In the genomic region with DNA sequence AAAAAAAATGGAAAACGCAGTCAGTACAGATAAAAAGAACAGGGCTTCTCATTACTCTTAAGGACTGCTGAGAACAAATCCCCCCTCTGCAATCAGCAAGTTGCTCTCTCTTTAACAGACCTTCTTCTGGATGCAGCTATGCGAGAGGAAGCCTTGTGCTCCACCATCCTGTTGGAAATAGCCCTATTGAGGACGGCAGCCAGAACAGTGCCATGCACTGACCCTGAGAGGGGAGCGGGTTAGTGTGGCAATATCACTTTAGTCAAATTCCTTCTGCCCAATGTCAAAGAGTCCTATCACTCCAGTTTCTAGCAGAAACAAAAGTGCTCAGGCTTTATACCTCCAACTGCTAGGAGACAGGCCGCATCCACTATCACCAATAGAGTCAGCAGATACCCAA, we compare ENCODE assay signal across 1 cellular context.
TF ChIP-seq lines count a peak whose summit lies in the region.

No MANE protein-coding gene starts in this region.

TF ChIP-seq in IMR-90, 13 proteins besides CTCF, POLR2A, EP300 and RAD21:
- TF ChIP-seq RFX5 (IDR thresholded peaks at IDR 0.05; ENCODE audit: low read depth, low read length) (no peak), RCOR1 (IDR thresholded peaks at IDR 0.05; ENCODE audit: insufficient replicate concordance, low read length) (no peak), MAFK (IDR thresholded peaks at IDR 0.05; ENCODE audit: low read depth, low read length) (no peak), SMC3 (IDR thresholded peaks at IDR 0.05; ENCODE audit: low read depth, low read length) (no peak), BHLHE40 (IDR thresholded peaks at IDR 0.05; ENCODE audit: low read depth, low read length) (no peak), NFE2L2 (IDR thresholded peaks at IDR 0.05; ENCODE audit: low read depth, low read length) (no peak)
- TF ChIP-seq, protein P1, sequence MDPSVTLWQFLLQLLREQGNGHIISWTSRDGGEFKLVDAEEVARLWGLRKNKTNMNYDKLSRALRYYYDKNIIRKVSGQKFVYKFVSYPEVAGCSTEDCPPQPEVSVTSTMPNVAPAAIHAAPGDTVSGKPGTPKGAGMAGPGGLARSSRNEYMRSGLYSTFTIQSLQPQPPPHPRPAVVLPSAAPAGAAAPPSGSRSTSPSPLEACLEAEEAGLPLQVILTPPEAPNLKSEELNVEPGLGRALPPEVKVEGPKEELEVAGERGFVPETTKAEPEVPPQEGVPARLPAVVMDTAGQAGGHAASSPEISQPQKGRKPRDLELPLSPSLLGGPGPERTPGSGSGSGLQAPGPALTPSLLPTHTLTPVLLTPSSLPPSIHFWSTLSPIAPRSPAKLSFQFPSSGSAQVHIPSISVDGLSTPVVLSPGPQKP (IDR thresholded peaks at IDR 0.05; ENCODE audit: borderline replicate concordance, low read depth, low read length), result no peak
- TF ChIP-seq, protein P2, sequence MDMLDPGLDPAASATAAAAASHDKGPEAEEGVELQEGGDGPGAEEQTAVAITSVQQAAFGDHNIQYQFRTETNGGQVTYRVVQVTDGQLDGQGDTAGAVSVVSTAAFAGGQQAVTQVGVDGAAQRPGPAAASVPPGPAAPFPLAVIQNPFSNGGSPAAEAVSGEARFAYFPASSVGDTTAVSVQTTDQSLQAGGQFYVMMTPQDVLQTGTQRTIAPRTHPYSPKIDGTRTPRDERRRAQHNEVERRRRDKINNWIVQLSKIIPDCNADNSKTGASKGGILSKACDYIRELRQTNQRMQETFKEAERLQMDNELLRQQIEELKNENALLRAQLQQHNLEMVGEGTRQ (IDR thresholded peaks at IDR 0.05; ENCODE audit: low read depth, low read length), result no peak
